Comparison of ENCODE assay signal across 1 cellular context in the genomic region with DNA sequence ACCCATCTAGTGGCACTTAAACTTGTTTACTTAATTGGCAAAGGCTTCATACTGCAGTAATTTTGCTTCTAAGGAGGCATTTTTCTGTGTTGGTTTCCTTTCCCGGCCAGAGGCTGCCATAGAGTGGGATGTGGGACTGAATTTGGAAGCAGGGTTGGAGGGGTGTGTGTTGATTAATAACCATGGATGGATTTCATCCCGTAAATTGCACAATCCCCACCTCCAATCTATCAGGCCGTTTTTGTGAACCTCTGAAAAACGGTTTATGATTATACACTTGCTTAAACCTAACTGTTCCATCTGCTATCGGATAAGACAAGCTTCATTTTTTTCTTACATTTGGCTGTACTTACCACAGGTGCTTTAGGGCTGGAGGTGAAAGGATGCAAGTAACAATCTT.
TF ChIP-seq lines count a peak whose summit lies in the region.

No MANE protein-coding gene starts in this region.

TF ChIP-seq in K562, 482 proteins besides CTCF, POLR2A, EP300 and RAD21:
- TF ChIP-seq, protein P1, sequence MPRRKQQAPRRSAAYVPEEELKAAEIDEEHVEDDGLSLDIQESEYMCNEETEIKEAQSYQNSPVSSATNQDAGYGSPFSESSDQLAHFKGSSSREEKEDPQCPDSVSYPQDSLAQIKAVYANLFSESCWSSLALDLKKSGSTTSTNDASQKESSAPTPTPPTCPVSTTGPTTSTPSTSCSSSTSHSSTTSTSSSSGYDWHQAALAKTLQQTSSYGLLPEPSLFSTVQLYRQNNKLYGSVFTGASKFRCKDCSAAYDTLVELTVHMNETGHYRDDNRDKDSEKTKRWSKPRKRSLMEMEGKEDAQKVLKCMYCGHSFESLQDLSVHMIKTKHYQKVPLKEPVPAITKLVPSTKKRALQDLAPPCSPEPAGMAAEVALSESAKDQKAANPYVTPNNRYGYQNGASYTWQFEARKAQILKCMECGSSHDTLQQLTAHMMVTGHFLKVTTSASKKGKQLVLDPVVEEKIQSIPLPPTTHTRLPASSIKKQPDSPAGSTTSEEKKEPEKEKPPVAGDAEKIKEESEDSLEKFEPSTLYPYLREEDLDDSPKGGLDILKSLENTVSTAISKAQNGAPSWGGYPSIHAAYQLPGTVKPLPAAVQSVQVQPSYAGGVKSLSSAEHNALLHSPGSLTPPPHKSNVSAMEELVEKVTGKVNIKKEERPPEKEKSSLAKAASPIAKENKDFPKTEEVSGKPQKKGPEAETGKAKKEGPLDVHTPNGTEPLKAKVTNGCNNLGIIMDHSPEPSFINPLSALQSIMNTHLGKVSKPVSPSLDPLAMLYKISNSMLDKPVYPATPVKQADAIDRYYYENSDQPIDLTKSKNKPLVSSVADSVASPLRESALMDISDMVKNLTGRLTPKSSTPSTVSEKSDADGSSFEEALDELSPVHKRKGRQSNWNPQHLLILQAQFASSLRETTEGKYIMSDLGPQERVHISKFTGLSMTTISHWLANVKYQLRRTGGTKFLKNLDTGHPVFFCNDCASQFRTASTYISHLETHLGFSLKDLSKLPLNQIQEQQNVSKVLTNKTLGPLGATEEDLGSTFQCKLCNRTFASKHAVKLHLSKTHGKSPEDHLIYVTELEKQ (CRISPR knock-in tag; IDR thresholded peaks at IDR 0.05) = no peak
- TF ChIP-seq ETS2 (tag; IDR thresholded peaks at IDR 0.05; ENCODE audit: borderline replicate concordance, poor library complexity, severe bottlenecking) (no peak), PHB2 (IDR thresholded peaks at IDR 0.05; ENCODE audit: low read depth) (no peak), ERF (CRISPR knock-in tag; IDR thresholded peaks at IDR 0.05) (no peak), RBM15 (IDR thresholded peaks at IDR 0.05; ENCODE audit: insufficient read depth, low read length) (no peak), TOE1 (IDR thresholded peaks at IDR 0.05; ENCODE audit: borderline replicate concordance) (no peak), TOE1 (CRISPR knock-in tag; IDR thresholded peaks at IDR 0.05; ENCODE audit: borderline replicate concordance, low read depth) (no peak), PTTG1 (tag; IDR thresholded peaks at IDR 0.05; ENCODE audit: low read depth) (no peak), IFI16 (CRISPR knock-in tag; IDR thresholded peaks at IDR 0.05) (no peak), ZNF589 (CRISPR knock-in tag; IDR thresholded peaks at IDR 0.05; ENCODE audit: low read depth) (no peak), DMBX1 (CRISPR knock-in tag; IDR thresholded peaks at IDR 0.05; ENCODE audit: borderline replicate concordance) (no peak), ZSCAN29 (IDR thresholded peaks at IDR 0.05) (no peak), ZNF140 (CRISPR knock-in tag; IDR thresholded peaks at IDR 0.05) (no peak)
- TF ChIP-seq, protein P2, sequence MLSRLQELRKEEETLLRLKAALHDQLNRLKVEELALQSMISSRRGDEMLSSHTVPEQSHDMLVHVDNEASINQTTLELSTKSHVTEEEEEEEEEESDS (CRISPR knock-in tag; IDR thresholded peaks at IDR 0.05) = no peak
- TF ChIP-seq, protein P3, sequence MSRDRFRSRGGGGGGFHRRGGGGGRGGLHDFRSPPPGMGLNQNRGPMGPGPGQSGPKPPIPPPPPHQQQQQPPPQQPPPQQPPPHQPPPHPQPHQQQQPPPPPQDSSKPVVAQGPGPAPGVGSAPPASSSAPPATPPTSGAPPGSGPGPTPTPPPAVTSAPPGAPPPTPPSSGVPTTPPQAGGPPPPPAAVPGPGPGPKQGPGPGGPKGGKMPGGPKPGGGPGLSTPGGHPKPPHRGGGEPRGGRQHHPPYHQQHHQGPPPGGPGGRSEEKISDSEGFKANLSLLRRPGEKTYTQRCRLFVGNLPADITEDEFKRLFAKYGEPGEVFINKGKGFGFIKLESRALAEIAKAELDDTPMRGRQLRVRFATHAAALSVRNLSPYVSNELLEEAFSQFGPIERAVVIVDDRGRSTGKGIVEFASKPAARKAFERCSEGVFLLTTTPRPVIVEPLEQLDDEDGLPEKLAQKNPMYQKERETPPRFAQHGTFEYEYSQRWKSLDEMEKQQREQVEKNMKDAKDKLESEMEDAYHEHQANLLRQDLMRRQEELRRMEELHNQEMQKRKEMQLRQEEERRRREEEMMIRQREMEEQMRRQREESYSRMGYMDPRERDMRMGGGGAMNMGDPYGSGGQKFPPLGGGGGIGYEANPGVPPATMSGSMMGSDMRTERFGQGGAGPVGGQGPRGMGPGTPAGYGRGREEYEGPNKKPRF (IDR thresholded peaks at IDR 0.05; ENCODE audit: low read depth, low read length) = no peak
